In the genomic region with DNA sequence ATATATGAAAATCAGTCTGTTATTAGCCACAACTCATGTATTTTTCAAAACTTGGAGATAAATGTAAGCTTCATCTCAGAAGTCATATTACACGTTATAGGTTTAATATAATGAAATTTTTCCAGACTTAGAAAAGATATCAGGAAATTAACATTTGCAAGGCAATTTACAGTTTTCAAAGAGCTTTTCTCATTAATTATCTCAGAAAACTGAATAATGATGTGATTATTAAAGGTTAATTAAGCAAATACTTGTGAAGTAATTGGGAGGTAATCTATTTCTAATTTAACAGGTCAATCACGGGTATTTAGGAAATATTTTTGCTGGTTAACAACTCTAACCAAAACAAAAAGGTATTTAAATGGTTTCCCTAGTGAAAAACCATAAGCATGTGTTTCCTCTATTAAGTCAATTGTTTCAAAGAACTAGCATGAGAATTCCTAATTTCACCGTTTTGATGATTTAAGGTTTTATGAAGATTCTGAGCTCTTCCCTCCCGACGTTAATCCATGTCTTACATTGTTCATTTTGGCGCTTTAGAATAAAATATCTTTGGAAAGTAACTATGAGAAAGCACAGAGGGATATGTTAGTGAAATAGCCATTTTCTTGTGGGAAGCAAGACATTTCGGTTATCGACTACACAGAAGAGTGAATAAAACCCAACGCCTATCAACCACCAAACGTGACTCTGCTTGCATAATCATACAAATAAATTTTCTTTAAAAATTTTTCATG, we compare ENCODE assay signal across 8 cellular contexts. TPM values are rescaled to one million over a fixed set of nuclear protein-coding genes. Genes with fewer than 3 reads are reported as not detected.
A peak's percentile ranks its signal among the peaks of the same experiment; 100 is the strongest.
DNase-seq lines count a peak whose midpoint lies in the region; ATAC-seq, FAIRE-seq and TF ChIP-seq lines count a peak whose summit lies in the region.

No MANE protein-coding gene starts in this region.

- intact Hi-C loops in activated T-helper 2 cell treated with anti-CD3 and anti-CD28 coated beads, Interferon-gamma antibody, Interleukin-2, Interleukin-4, amounts not matched to agents 10 μg/mL and 5 μg/mL and 100 μg/mL, durations not matched to agents 14 hours and 24 hours and 36 hours (cut with micrococcal nuclease), result loop anchor here (2.0 to 5.0 kb wide), 2 partner anchors 32 to 92 kb away; no protein-coding TSS in a partner anchor

- no peak for DNase-seq in Jurkat, Clone E6-1 (ENCODE audit: low read depth, low spot score)
- DNase-seq in activated T-helper 2 cell treated with anti-CD3 and anti-CD28 coated beads, Interferon-gamma antibody, Interleukin-2, Interleukin-4, amounts not matched to agents 10 μg/mL and 5 μg/mL and 100 μg/mL, durations not matched to agents 14 hours and 24 hours and 36 hours (ENCODE audit: low spot score), result no peak
- no peak for DNase-seq in stimulated activated effector memory CD8-positive, alpha-beta T cell treated with anti-CD3 and anti-CD28 coated beads, Interleukin-12 subunit alpha, Interleukin-12 subunit beta, amount 100 ng/mL, for 72 hours (ENCODE audit: low spot score in 2 of 2)
- DNase-seq in SW480 (ENCODE audit: low spot score), result no peak
- no peak for DNase-seq in cerebellum (ENCODE audit: low spot score)
- DNase-seq in GM12891 (ENCODE audit: insufficient read length, low spot score), result no peak

- H3K27me3 ChIP-seq in iPS-20b (ENCODE audit: insufficient read depth, low read length), result peaks cover 11% of the 10 kb centered on the region

- no peaks in the 10 kb centered on the region for H3K36me3 ChIP-seq in iPS-20b (ENCODE audit: insufficient read depth, low read depth, low read length)

- H3K9ac ChIP-seq in iPS-20b (ENCODE audit: low read depth, low read length), result peak overlapping the region; percentile 88; the same call in 1 of the 2 replicates

- no peaks in the 10 kb centered on the region for H3K36me3 Mint-ChIP-seq in activated T-helper 2 cell treated with anti-CD3 and anti-CD28 coated beads, Interferon-gamma antibody, Interleukin-2, Interleukin-4, amounts not matched to agents 10 μg/mL and 5 μg/mL and 100 μg/mL, durations not matched to agents 14 hours and 24 hours and 36 hours (ENCODE audit: low read depth)
- no peaks in the 10 kb centered on the region for H3K36me3 Mint-ChIP-seq in stimulated activated effector memory CD8-positive, alpha-beta T cell treated with anti-CD3 and anti-CD28 coated beads, Interleukin-12 subunit alpha, Interleukin-12 subunit beta, amount 100 ng/mL, for 72 hours

- H3K4me3 Mint-ChIP-seq in activated T-helper 2 cell treated with anti-CD3 and anti-CD28 coated beads, Interferon-gamma antibody, Interleukin-2, Interleukin-4, amounts not matched to agents 10 μg/mL and 5 μg/mL and 100 μg/mL, durations not matched to agents 14 hours and 24 hours and 36 hours (ENCODE audit: low read depth), result peak overlapping the region; percentile 68
- peak overlapping the region; percentile 78 for H3K4me3 Mint-ChIP-seq in stimulated activated effector memory CD8-positive, alpha-beta T cell treated with anti-CD3 and anti-CD28 coated beads, Interleukin-12 subunit alpha, Interleukin-12 subunit beta, amount 100 ng/mL, for 72 hours

- H3K4me1 Mint-ChIP-seq in activated T-helper 2 cell treated with anti-CD3 and anti-CD28 coated beads, Interferon-gamma antibody, Interleukin-2, Interleukin-4, amounts not matched to agents 10 μg/mL and 5 μg/mL and 100 μg/mL, durations not matched to agents 14 hours and 24 hours and 36 hours (ENCODE audit: low read depth), result peaks cover 11% of the 10 kb centered on the region
- peaks cover 7% of the 10 kb centered on the region for H3K4me1 Mint-ChIP-seq in stimulated activated effector memory CD8-positive, alpha-beta T cell treated with anti-CD3 and anti-CD28 coated beads, Interleukin-12 subunit alpha, Interleukin-12 subunit beta, amount 100 ng/mL, for 72 hours

- no peak overlapping the region for H3K27ac Mint-ChIP-seq in activated T-helper 2 cell treated with anti-CD3 and anti-CD28 coated beads, Interferon-gamma antibody, Interleukin-2, Interleukin-4, amounts not matched to agents 10 μg/mL and 5 μg/mL and 100 μg/mL, durations not matched to agents 14 hours and 24 hours and 36 hours
- H3K27ac Mint-ChIP-seq in stimulated activated effector memory CD8-positive, alpha-beta T cell treated with anti-CD3 and anti-CD28 coated beads, Interleukin-12 subunit alpha, Interleukin-12 subunit beta, amount 100 ng/mL, for 72 hours, result no peak overlapping the region

- H3K4me1 ChIP-seq in iPS-20b (ENCODE audit: insufficient read depth, low read length), result 0 out of 2 replicates have a peak, but pooled peaks cover 2% of the 10 kb centered on the region

- H3K27me3 Mint-ChIP-seq in activated T-helper 2 cell treated with anti-CD3 and anti-CD28 coated beads, Interferon-gamma antibody, Interleukin-2, Interleukin-4, amounts not matched to agents 10 μg/mL and 5 μg/mL and 100 μg/mL, durations not matched to agents 14 hours and 24 hours and 36 hours (ENCODE audit: low read depth), result peaks cover 39% of the 10 kb centered on the region

- ATAC-seq in stimulated activated effector memory CD8-positive, alpha-beta T cell treated with anti-CD3 and anti-CD28 coated beads, Interleukin-12 subunit alpha, Interleukin-12 subunit beta, amount 100 ng/mL, for 72 hours, result no peak
- ATAC-seq in HG02588 (IDR thresholded peaks at IDR 0.05; ENCODE audit: unreplicated experiment), result no peak

- no peaks in the 10 kb centered on the region for H3K9me3 Mint-ChIP-seq in activated T-helper 2 cell treated with anti-CD3 and anti-CD28 coated beads, Interferon-gamma antibody, Interleukin-2, Interleukin-4, amounts not matched to agents 10 μg/mL and 5 μg/mL and 100 μg/mL, durations not matched to agents 14 hours and 24 hours and 36 hours
- no peaks in the 10 kb centered on the region for H3K9me3 Mint-ChIP-seq in stimulated activated effector memory CD8-positive, alpha-beta T cell treated with anti-CD3 and anti-CD28 coated beads, Interleukin-12 subunit alpha, Interleukin-12 subunit beta, amount 100 ng/mL, for 72 hours

- no peak for TF ChIP-seq POLR2A in GM12891 (IDR thresholded peaks at IDR 0.05; ENCODE audit: low read depth, low read length)

- H3K9me3 ChIP-seq in iPS-20b (ENCODE audit: insufficient read depth, low read depth, low read length), result no peaks in the 10 kb centered on the region

- H3K4me3 ChIP-seq in Jurkat, Clone E6-1 (ENCODE audit: low read length), result peak overlapping the region; percentile 69
- peak overlapping the region; percentile 90 for H3K4me3 ChIP-seq in iPS-20b (ENCODE audit: low read length)

- no peak for FAIRE-seq in GM12891 (lab: Jason Lieb, UNC)

- H3K27ac ChIP-seq in iPS-20b (ENCODE audit: low read length), result no peak overlapping the region

TF ChIP-seq in GM12891, 5 proteins besides CTCF, POLR2A, EP300 and RAD21:
- TF ChIP-seq POU2F2 (IDR thresholded peaks at IDR 0.05; ENCODE audit: low read depth, low read length) (no peak), TAF1 (IDR thresholded peaks at IDR 0.05; ENCODE audit: low read depth, low read length) (no peak), POLR2AphosphoS5 (IDR thresholded peaks at IDR 0.05; ENCODE audit: low read depth, low read length) (no peak), SPI1 (IDR thresholded peaks at IDR 0.05; ENCODE audit: low read depth, low read length) (no peak), PAX5 (IDR thresholded peaks at IDR 0.05; ENCODE audit: insufficient read depth, low read length, severe bottlenecking) (no peak)

RNA-seq across cellular contexts. Expression of a gene that starts 1.5 kb away (rescaled TPM):
- 15.6 TPM for polyA plus RNA-seq in Jurkat, Clone E6-1 (2012; ENCODE audit: insufficient read depth, insufficient read length)
- total RNA-seq in activated T-helper 2 cell treated with anti-CD3 and anti-CD28 coated beads, Interferon-gamma antibody, Interleukin-2, Interleukin-4, amounts not matched to agents 10 μg/mL and 5 μg/mL and 100 μg/mL, durations not matched to agents 14 hours and 24 hours and 36 hours, result 9.8 and 12.5 TPM in 2 replicates
- total RNA-seq in cerebellum, result 142 TPM
- polyA plus RNA-seq in GM12891 (2012; ENCODE audit: low read depth, missing spikeins), result 0.28 TPM

Comparison
In these comparisons a context has a peak if more than half of its experiments do, and no peak if none do; other contexts are left out.
1. RNA of a gene that starts 1.5 kb away (total RNA-seq): 142 TPM in cerebellum (single experiment); 9.8 to 12.5 TPM in activated T-helper 2 cell treated with anti-CD3 and anti-CD28 coated beads, Interferon-gamma antibody, Interleukin-2, Interleukin-4, amounts not matched to agents 10 μg/mL and 5 μg/mL and 100 μg/mL, durations not matched to agents 14 hours and 24 hours and 36 hours; every median in the first group is over 10 times any median in the second.